Comparison of ENCODE assay signal across 14 cellular contexts in genomic region chr1:231630558-231631205, GRCh38. TPM values are rescaled to one million over a fixed set of nuclear protein-coding genes. Genes with fewer than 3 reads are reported as not detected.
DNase-seq lines count a peak whose midpoint lies in the region; TF ChIP-seq lines count a peak whose summit lies in the region.
"Had no signal": no experiment of that assay in that cellular context is flagged by ENCODE, and none has a peak within 500 bp of the region (broad histone marks: within the 10 kb centered on the region; RNA-seq: fewer than 3 reads in every experiment).

No MANE protein-coding gene starts in this region.

- no peaks in the 10 kb centered on the region for H3K79me2 ChIP-seq in mammary epithelial cell (ENCODE audit: insufficient read depth, low read length)

- peaks cover 44% of the 10 kb centered on the region for H3K4me1 Mint-ChIP-seq in CD14-positive monocyte
- H3K4me1 Mint-ChIP-seq in chondrocyte (ENCODE audit: low read depth), result peaks cover 47% of the 10 kb centered on the region

- H3K9me3 Mint-ChIP-seq in CD14-positive monocyte (no peaks in the 10 kb centered on the region), chondrocyte (ENCODE audit: low read depth) (no peaks in the 10 kb centered on the region)
- H3K9me3 Mint-ChIP-seq: activated CD4-positive, alpha-beta memory T cell treated with anti-CD3 and anti-CD28 coated beads, Interleukin-2, amount 10 ng/mL, durations not matched to agents 7 days and 5 days had no signal

- dilution Hi-C loops in mammary epithelial cell (cut with HindIII; ENCODE audit: low sequenced_read_pairs), result no loop called here

- no peaks in the 10 kb centered on the region for H4K20me1 ChIP-seq in mammary epithelial cell (ENCODE audit: insufficient read depth, low read length)

- H3K27me3 Mint-ChIP-seq in CD14-positive monocyte (ENCODE audit: low read depth in 3 of 3) (peaks cover 0 to 2% (median 0%) of the 10 kb centered on the region in 3 donors), chondrocyte (ENCODE audit: low read depth) (no peaks in the 10 kb centered on the region)
- H3K27me3 Mint-ChIP-seq: activated CD4-positive, alpha-beta memory T cell treated with anti-CD3 and anti-CD28 coated beads, Interleukin-2, amount 10 ng/mL, durations not matched to agents 7 days and 5 days had no signal

- H3K4me1 ChIP-seq in HEK293 (ENCODE audit: control insufficient read depth, insufficient read depth, low read length), result peaks cover 13% of the 10 kb centered on the region
- peaks cover 7% of the 10 kb centered on the region for H3K4me1 ChIP-seq in mammary epithelial cell (ENCODE audit: insufficient read depth, low read length)

- CTCF ChIA-PET in HEK293 (lab: Yijun Ruan, JAX), result interaction anchor here (0.6 kb wide), 1 partner anchor 9 kb away, joined by 3 read pairs; no protein-coding TSS in a partner anchor
- CTCF ChIA-PET in mammary epithelial cell (lab: Charles Lee; ENCODE audit: low non-redundant PET), result no interaction called here

- WGBS in mammary epithelial cell (ENCODE audit: low coverage, missing lambda C conversion rate), result 57% methylated on average over 10 of the region's 10 CpGs

- H3K4me3 ChIP-seq in HEK293 (ENCODE audit: low read depth, low read length), result no peak overlapping the region
- H3K4me3 ChIP-seq in mammary epithelial cell (replicated peaks in 1 of 3; ENCODE audit: insufficient read depth in 1 of 3, low read depth in 2 of 3, low read length in 3 of 3), result no peak overlapping the region
- H3K4me3 ChIP-seq: adrenal gland, thyroid gland had no signal

- peak overlapping the region in 4 of 7 donors; percentile 4 to 72 (median 60) for H3K27ac Mint-ChIP-seq in CD14-positive monocyte
- peak overlapping the region; percentile 71 for H3K27ac Mint-ChIP-seq in chondrocyte (ENCODE audit: unreplicated experiment)

- no peak overlapping the region for H3K4me2 ChIP-seq in mammary epithelial cell (ENCODE audit: insufficient read depth, low read depth, low read length)

- DNase-seq in CD14-positive monocyte (ENCODE audit: low spot score) (no peak), chondrocyte (ENCODE audit: low spot score) (no peak), non-pigmented ciliary epithelial cell (ENCODE audit: low read depth) (peak; percentile 19), cerebellum (ENCODE audit: low spot score) (no peak), medulla oblongata (ENCODE audit: extremely low spot score) (no peak), mammary epithelial cell (no peak), NCI-H1105 (lab: John Stamatoyannopoulos, UW) (no peak)
- DNase-seq: activated CD4-positive, alpha-beta memory T cell treated with anti-CD3 and anti-CD28 coated beads, Interleukin-2, amount 10 ng/mL, durations not matched to agents 7 days and 5 days; adrenal gland; NCI-H446 treated with DMSO at 0.1 percent for 48 hours; thyroid gland had no signal

- in situ Hi-C loops in mammary epithelial cell (cut with MboI; ENCODE audit: low sequenced_read_pairs in 2 of 2), result no loop called here

- H3K36me3 ChIP-seq in HEK293 (ENCODE audit: control insufficient read depth in 2 of 2, insufficient read depth in 1 of 2, low read length in 2 of 2), result no peaks in the 10 kb centered on the region
- no peaks in the 10 kb centered on the region for H3K36me3 ChIP-seq in mammary epithelial cell (ENCODE audit: insufficient read depth, low read length)
- H3K36me3 ChIP-seq: adrenal gland, thyroid gland had no signal

- peaks cover 17 to 32% of the 10 kb centered on the region in 2 donors for H3K36me3 Mint-ChIP-seq in CD14-positive monocyte
- no peaks in the 10 kb centered on the region for H3K36me3 Mint-ChIP-seq in chondrocyte (ENCODE audit: low read depth)

- H3K27ac ChIP-seq in HEK293 (ENCODE audit: extremely low read depth, low read depth, low read length), result no peak overlapping the region
- no peak overlapping the region for H3K27ac ChIP-seq in mammary epithelial cell (ENCODE audit: insufficient read depth, low read depth, low read length)
- H3K27ac ChIP-seq: adrenal gland, C4-2B, RWPE1, thyroid gland had no signal

- H3K4me3 Mint-ChIP-seq in CD14-positive monocyte (no peak overlapping the region), chondrocyte (ENCODE audit: unreplicated experiment) (peak overlapping the region; percentile 58)
- H3K4me3 Mint-ChIP-seq: activated CD4-positive, alpha-beta memory T cell treated with anti-CD3 and anti-CD28 coated beads, Interleukin-2, amount 10 ng/mL, durations not matched to agents 7 days and 5 days had no signal

- POLR2A ChIA-PET in HEK293 (lab: Yijun Ruan, JAX), result no interaction called here

- no peak overlapping the region for H3K9ac ChIP-seq in mammary epithelial cell (ENCODE audit: insufficient read depth, low read length)

- H2AFZ ChIP-seq in mammary epithelial cell (ENCODE audit: low read depth, low read length), result no peak overlapping the region

- no peaks in the 10 kb centered on the region for H3K9me3 ChIP-seq in HEK293 (ENCODE audit: control insufficient read depth, insufficient read depth, low read depth, low read length)
- no peaks in the 10 kb centered on the region for H3K9me3 ChIP-seq in mammary epithelial cell (replicated peaks; ENCODE audit: insufficient read depth, low read length)
- H3K9me3 ChIP-seq: adrenal gland, thyroid gland had no signal

- intact Hi-C loops in CD14-positive monocyte (cut with micrococcal nuclease) (no loop called here), mammary epithelial cell (cut with micrococcal nuclease) (no loop called here)

- TF ChIP-seq CTCF in CD14-positive monocyte (IDR thresholded peaks at IDR 0.05), result no peak
- TF ChIP-seq CTCF in HEK293 (tag by site-specific recombination; IDR thresholded peaks at IDR 0.05), result no peak
- no peak for TF ChIP-seq CTCF in chondrocyte (IDR thresholded peaks at IDR 0.05)
- TF ChIP-seq CTCF in mammary epithelial cell (conservative IDR thresholded peaks at IDR 0.05 in 1 of 2, IDR thresholded peaks at IDR 0.05 in 1 of 2; ENCODE audit: extremely low read depth in 1 of 2, insufficient read depth in 1 of 2, low read depth in 1 of 2, low read length in 2 of 2), result no peak

- BruUV-seq in mammary epithelial cell (replicated peaks; lab: Mats Ljungman, UMichigan), result no TSS peak

- no peaks in the 10 kb centered on the region for H3K27me3 ChIP-seq in mammary epithelial cell (ENCODE audit: insufficient read depth, low read length)
- H3K27me3 ChIP-seq: adrenal gland, thyroid gland had no signal

TF ChIP-seq in HEK293, 187 proteins besides CTCF, POLR2A, EP300 and RAD21:
- no peak for TF ChIP-seq ZNF777 (tag by site-specific recombination; IDR thresholded peaks at IDR 0.05; ENCODE audit: borderline replicate concordance)
- TF ChIP-seq, protein P1, sequence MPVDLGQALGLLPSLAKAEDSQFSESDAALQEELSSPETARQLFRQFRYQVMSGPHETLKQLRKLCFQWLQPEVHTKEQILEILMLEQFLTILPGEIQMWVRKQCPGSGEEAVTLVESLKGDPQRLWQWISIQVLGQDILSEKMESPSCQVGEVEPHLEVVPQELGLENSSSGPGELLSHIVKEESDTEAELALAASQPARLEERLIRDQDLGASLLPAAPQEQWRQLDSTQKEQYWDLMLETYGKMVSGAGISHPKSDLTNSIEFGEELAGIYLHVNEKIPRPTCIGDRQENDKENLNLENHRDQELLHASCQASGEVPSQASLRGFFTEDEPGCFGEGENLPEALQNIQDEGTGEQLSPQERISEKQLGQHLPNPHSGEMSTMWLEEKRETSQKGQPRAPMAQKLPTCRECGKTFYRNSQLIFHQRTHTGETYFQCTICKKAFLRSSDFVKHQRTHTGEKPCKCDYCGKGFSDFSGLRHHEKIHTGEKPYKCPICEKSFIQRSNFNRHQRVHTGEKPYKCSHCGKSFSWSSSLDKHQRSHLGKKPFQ (tag by site-specific recombination; IDR thresholded peaks at IDR 0.05), result 0 out of 2 replicates have a peak, but pooled peaks have one; percentile 30

RNA-seq across cellular contexts. Expression of gene DISC1, which starts 4.1 kb away (rescaled TPM):
- polyA plus RNA-seq in CD14-positive monocyte (1 to 10 TPM; 5.5 to 5.8 TPM), mammary epithelial cell (0.06 TPM)
- total RNA-seq in chondrocyte (5.0 to 10.6 TPM (median 7.1 TPM) in 3 replicates), cerebellum (25.5 TPM), mammary epithelial cell (under 1 TPM; 0.09 to 0.17 TPM)
- not detected for polyA minus RNA-seq in mammary epithelial cell
